2 cellular contexts compared by ENCODE assay signal in genomic region chr19:56148096-56148495, GRCh38.
TF ChIP-seq lines count a peak whose summit lies in the region.

No MANE protein-coding gene starts in this region.

TF ChIP-seq in HepG2, 621 proteins besides CTCF, POLR2A, EP300 and RAD21:
- TF ChIP-seq TRIM24 (CRISPR knock-in tag; IDR thresholded peaks at IDR 0.05) (no peak), HNRNPLL (IDR thresholded peaks at IDR 0.05; ENCODE audit: low read depth, low read length, poor library complexity, severe bottlenecking) (no peak), RBFOX2 (IDR thresholded peaks at IDR 0.05; ENCODE audit: low read depth, low read length) (peak; percentile 58), FOXA1 (IDR thresholded peaks at IDR 0.05) (no peak), FOXA1 (CRISPR knock-in tag; IDR thresholded peaks at IDR 0.05) (no peak), AGO2 (optimal IDR thresholded peaks at IDR 0.05; ENCODE audit: low read depth, low read length) (peak; percentile 39)

TF ChIP-seq in HEK293, 187 proteins besides CTCF, POLR2A, EP300 and RAD21:
- TF ChIP-seq ZNF776 (tag by site-specific recombination; IDR thresholded peaks at IDR 0.05; ENCODE audit: borderline replicate concordance) (no peak), ZNF132 (tag by site-specific recombination; IDR thresholded peaks at IDR 0.05; ENCODE audit: borderline replicate concordance) (no peak), ZNF623 (tag by site-specific recombination; IDR thresholded peaks at IDR 0.05) (peak; percentile 69)
